28 cellular contexts compared by ENCODE assay signal in genomic region chr7:108045669-108046068, GRCh38. TPM values are rescaled to one million over a fixed set of nuclear protein-coding genes. Genes with fewer than 3 reads are reported as not detected.
DNase-seq lines count a peak whose midpoint lies in the region; ATAC-seq, FAIRE-seq and TF ChIP-seq lines count a peak whose summit lies in the region.
"Had no signal": no experiment of that assay in that cellular context is flagged by ENCODE, and none has a peak within 500 bp of the region (broad histone marks: within the 10 kb centered on the region; RNA-seq: fewer than 3 reads in every experiment).

No MANE protein-coding gene starts in this region.

- CTCF ChIA-PET in K562 (lab: Yijun Ruan, JAX; ENCODE audit: low intra/inter-chr PET ratio): no interaction called here

- H3K9me3 Mint-ChIP-seq in activated CD4-positive, alpha-beta T cell treated with anti-CD3 and anti-CD28 coated beads, Interleukin-2, amount 10 ng/mL, durations not matched to agents 24 days and 14 days: no peaks in the 10 kb centered on the region
- H3K9me3 Mint-ChIP-seq: activated naive CD4-positive, alpha-beta T cell treated with anti-CD3 and anti-CD28 coated beads for 36 hours; activated T-cell treated with anti-CD3 and anti-CD28 coated beads, Interleukin-2, amount 50 U/mL, for 72 hours; GM23338 had no signal

- no peaks in the 10 kb centered on the region for H3K4me1 ChIP-seq in K562 (replicated peaks in 1 of 2; ENCODE audit: control insufficient read depth in 2 of 2, insufficient read depth in 2 of 2, low read length in 2 of 2)
- no peaks in the 10 kb centered on the region for H3K4me1 ChIP-seq in left lung
- H3K4me1 ChIP-seq: foreskin keratinocyte, parathyroid adenoma, suprapubic skin, uterus had no signal

- no peak for TF ChIP-seq RAD21 in K562 (CRISPR knock-in tag; conservative IDR thresholded peaks at IDR 0.05 in 1 of 2, IDR thresholded peaks at IDR 0.05 in 1 of 2)
- no peak for TF ChIP-seq RAD21 in neural cell (conservative IDR thresholded peaks at IDR 0.05)

- BruUV-seq in K562 (replicated peaks; lab: Mats Ljungman, UMichigan): no TSS peak

- H3K79me2 ChIP-seq in K562 (ENCODE audit: control insufficient read depth, insufficient read depth, low read length): no peaks in the 10 kb centered on the region
- no peaks in the 10 kb centered on the region for H3K79me2 ChIP-seq in neural cell (replicated peaks; ENCODE audit: insufficient read depth, low read length)
- H3K79me2 ChIP-seq: parathyroid adenoma had no signal

- H2AFZ ChIP-seq in K562 (ENCODE audit: low read depth, low read length): 0 out of 2 replicates have a peak overlapping the region, but pooled peaks have one; percentile 7
- no peak overlapping the region for H2AFZ ChIP-seq in neural cell (ENCODE audit: low read depth, low read length)
- H2AFZ ChIP-seq: GM23338, parathyroid adenoma, PC-9 had no signal

- intact Hi-C loops in K562 (cut with micrococcal nuclease) (no loop called here), left lung (cut with DNase I) (no loop called here)
- intact Hi-C loops in activated CD4-positive, alpha-beta T cell treated with anti-CD3 and anti-CD28 coated beads, Interleukin-2, amount 10 ng/mL, durations not matched to agents 24 days and 14 days (cut with micrococcal nuclease): no loop called here

- H3K36me3 ChIP-seq in K562 (ENCODE audit: control insufficient read depth, insufficient read depth, low read length) (no peaks in the 10 kb centered on the region), neural cell (ENCODE audit: insufficient read depth, low read length) (no peaks in the 10 kb centered on the region), left lung (no peaks in the 10 kb centered on the region)
- H3K36me3 ChIP-seq: sigmoid colon, suprapubic skin, uterus had no signal

- H3K27ac ChIP-seq in K562 (ENCODE audit: extremely low read depth, low read depth, low read length): no peak overlapping the region
- peak overlapping the region; percentile 83 for H3K27ac ChIP-seq in neural cell (ENCODE audit: low read length)
- peak overlapping the region in 1 of 2 donors; percentile 23 for H3K27ac ChIP-seq in left lung
- H3K27ac ChIP-seq: foreskin keratinocyte, parathyroid adenoma, PC-9, suprapubic skin had no signal

- no peaks in the 10 kb centered on the region for H4K20me1 ChIP-seq in K562 (replicated peaks; ENCODE audit: control insufficient read depth, insufficient read depth, low read length)
- H4K20me1 ChIP-seq in neural cell (ENCODE audit: insufficient read depth): no peaks in the 10 kb centered on the region

- H3K27me3 ChIP-seq in K562 (ENCODE audit: control insufficient read depth in 2 of 2, insufficient read depth in 2 of 2, low read length in 2 of 2): no peaks in the 10 kb centered on the region
- H3K27me3 ChIP-seq in neural cell (ENCODE audit: insufficient read depth, low read depth, low read length): no peaks in the 10 kb centered on the region
- no peaks in the 10 kb centered on the region for H3K27me3 ChIP-seq in left lung
- H3K27me3 ChIP-seq: foreskin keratinocyte, sigmoid colon, suprapubic skin, uterus had no signal

- no peaks in the 10 kb centered on the region for H3K9me2 ChIP-seq in neural cell (ENCODE audit: insufficient read depth, low read length)

- TF ChIP-seq EP300 in K562 (IDR thresholded peaks at IDR 0.05; ENCODE audit: low read length) (no peak), neural cell (conservative IDR thresholded peaks at IDR 0.05; ENCODE audit: poor library complexity, severe bottlenecking) (no peak)

- H3K36me3 Mint-ChIP-seq in activated CD4-positive, alpha-beta T cell treated with anti-CD3 and anti-CD28 coated beads, Interleukin-2, amount 10 ng/mL, durations not matched to agents 24 days and 14 days (ENCODE audit: low read depth): no peaks in the 10 kb centered on the region

- H3K4me2 ChIP-seq in K562 (ENCODE audit: insufficient read depth, low read length) (no peak overlapping the region), neural cell (ENCODE audit: low read length) (no peak overlapping the region)
- H3K4me2 ChIP-seq: GM23338, PC-9 had no signal

- no peak for TF ChIP-seq CTCF in AG10803 (conservative IDR thresholded peaks at IDR 0.05; ENCODE audit: low read length)
- no peak for TF ChIP-seq CTCF in K562 (IDR thresholded peaks at IDR 0.05 in 2 of 3, conservative IDR thresholded peaks at IDR 0.05 in 1 of 3; ENCODE audit: insufficient read depth in 2 of 3, low read depth in 1 of 3, low read length in 3 of 3)
- no peak for TF ChIP-seq CTCF in neural cell (IDR thresholded peaks at IDR 0.05; ENCODE audit: poor library complexity, severe bottlenecking)
- TF ChIP-seq CTCF in left lung (IDR thresholded peaks at IDR 0.05): no peak

- no peak for TF ChIP-seq POLR2A in K562 (conservative IDR thresholded peaks at IDR 0.05)

- H3K27me3 Mint-ChIP-seq in activated CD4-positive, alpha-beta T cell treated with anti-CD3 and anti-CD28 coated beads, Interleukin-2, amount 10 ng/mL, durations not matched to agents 24 days and 14 days: peaks cover 21% of the 10 kb centered on the region

- no peaks in the 10 kb centered on the region for H3F3A ChIP-seq in neural cell (ENCODE audit: insufficient read depth, low read length, poor library complexity, severe bottlenecking)

- ATAC-seq in K562: no peak
- no peak for ATAC-seq in left lung
- no peak for ATAC-seq in GM19395 (IDR thresholded peaks at IDR 0.05; ENCODE audit: unreplicated experiment)
- ATAC-seq: activated T-cell treated with anti-CD3 and anti-CD28 coated beads, Interleukin-2, amount 50 U/mL, for 72 hours; foreskin keratinocyte; GM23338 had no signal

- no peaks in the 10 kb centered on the region for H3K9me1 ChIP-seq in K562 (ENCODE audit: control insufficient read depth, insufficient read depth, low read length)

- no peaks in the 10 kb centered on the region for H3K4me1 Mint-ChIP-seq in activated CD4-positive, alpha-beta T cell treated with anti-CD3 and anti-CD28 coated beads, Interleukin-2, amount 10 ng/mL, durations not matched to agents 24 days and 14 days
- H3K4me1 Mint-ChIP-seq: GM23338 had no signal

- H3K9ac ChIP-seq in K562 (ENCODE audit: insufficient read depth in 1 of 2, low read depth in 2 of 2, low read length in 2 of 2): no peak overlapping the region
- H3K9ac ChIP-seq in neural cell (ENCODE audit: low read length): peak overlapping the region; percentile 42
- H3K9ac ChIP-seq: parathyroid adenoma had no signal

- H3K27ac Mint-ChIP-seq in activated CD4-positive, alpha-beta T cell treated with anti-CD3 and anti-CD28 coated beads, Interleukin-2, amount 10 ng/mL, durations not matched to agents 24 days and 14 days: no peak overlapping the region
- H3K27ac Mint-ChIP-seq: activated naive CD4-positive, alpha-beta T cell treated with anti-CD3 and anti-CD28 coated beads for 36 hours; activated T-cell treated with anti-CD3 and anti-CD28 coated beads, Interleukin-2, amount 50 U/mL, for 72 hours; GM23338 had no signal

- H3K4me3 ChIP-seq in AG10803 (ENCODE audit: low read length) (no peak overlapping the region), K562 (no peak overlapping the region), neural cell (ENCODE audit: low read length) (peak overlapping the region; percentile 28), left lung (no peak overlapping the region)
- H3K4me3 ChIP-seq: GM23338, lung, PC-9, sigmoid colon, suprapubic skin, uterus had no signal

- no peak for FAIRE-seq in K562 (lab: Jason Lieb, UNC)
- FAIRE-seq: D721Med, islet of Langerhans had no signal

- WGBS in K562 (ENCODE audit: insufficient coverage, low coverage, missing lambda C conversion rate): 21% methylated on average over 1 of the region's 1 CpG

- in situ Hi-C loops in K562 (cut with MboI): no loop called here

- POLR2A ChIA-PET in K562 (lab: Yijun Ruan, JAX): no interaction called here

- peak; percentile 43 for DNase-seq in AG10803 (ENCODE audit: low read depth)
- DNase-seq in K562 (ENCODE audit: extremely low read depth in 1 of 4, low spot score in 3 of 4): no peak
- DNase-seq in fibroblast of peridontal ligament (ENCODE audit: extremely low read depth): peak; percentile 76
- DNase-seq in left lung: no peak
- no peak for DNase-seq in activated CD4-positive, alpha-beta T cell treated with anti-CD3 and anti-CD28 coated beads, Interleukin-2, amount 10 ng/mL, durations not matched to agents 24 days and 14 days
- DNase-seq in NCI-H1930 (lab: John Stamatoyannopoulos, UW): no peak
- DNase-seq: activated naive CD4-positive, alpha-beta T cell treated with anti-CD3 and anti-CD28 coated beads for 36 hours; activated T-cell treated with anti-CD3 and anti-CD28 coated beads, Interleukin-2, amount 50 U/mL, for 72 hours; anterior cingulate cortex; effector memory CD4-positive, alpha-beta T cell; foreskin keratinocyte; hypothalamus; NCI-H1417 treated with DMSO at 0.1 percent for 48 hours; NCI-H2107; NCI-H510A treated with DMSO at 0.1 percent for 48 hours; PC-9; SHP77 treated with DMSO at 0.1 percent for 48 hours; sigmoid colon; T-helper 1 cell; uterus had no signal

- no peaks in the 10 kb centered on the region for H3K9me3 ChIP-seq in K562 (replicated peaks; ENCODE audit: control insufficient read depth, insufficient read depth, low read depth, low read length)
- H3K9me3 ChIP-seq in neural cell (ENCODE audit: low read length): no peaks in the 10 kb centered on the region
- H3K9me3 ChIP-seq in left lung: no peaks in the 10 kb centered on the region
- H3K9me3 ChIP-seq: sigmoid colon, suprapubic skin, uterus had no signal

- no peak overlapping the region for H3K4me3 Mint-ChIP-seq in activated CD4-positive, alpha-beta T cell treated with anti-CD3 and anti-CD28 coated beads, Interleukin-2, amount 10 ng/mL, durations not matched to agents 24 days and 14 days
- H3K4me3 Mint-ChIP-seq: activated naive CD4-positive, alpha-beta T cell treated with anti-CD3 and anti-CD28 coated beads for 36 hours; activated T-cell treated with anti-CD3 and anti-CD28 coated beads, Interleukin-2, amount 50 U/mL, for 72 hours; GM23338 had no signal

RNA-seq across cellular contexts. Expression of gene LAMB1, which starts 42.7 kb away (rescaled TPM):
- 65.8 and 106 TPM in 2 replicates for total RNA-seq in K562 (2011; cell fraction: chromatin; rRNA removed; ENCODE audit: low replicate concordance)
- 51.9 and 59.0 TPM in 2 replicates for total RNA-seq in K562 (2011; cell fraction: nucleolus; rRNA removed)
- 55.5 and 61.5 TPM in 2 replicates for total RNA-seq in K562 (2011; cell fraction: nucleoplasm; rRNA removed)
- total RNA-seq in K562 (2014; rRNA removed) (10.2 and 10.5 TPM in 2 replicates), K562 (2014; rRNA removed; fragmentation: Illumina TruSeq; extraction: Trizol) (9.8 and 14.5 TPM in 2 replicates), K562 (2015; rRNA removed; fragmentation: Illumina TruSeq; extraction: Trizol) (17.7 and 18.1 TPM in 2 replicates), K562 (2021) (16.6 and 17.3 TPM in 2 replicates), left lung (100 to 1,000 TPM; 175 to 187 TPM)
- polyA plus RNA-seq in K562 (2011; rRNA removed) (12.3 and 21.6 TPM in 2 replicates), K562 (2014; fragmentation: Illumina TruSeq; extraction: Trizol) (13.7 and 14.3 TPM in 2 replicates), K562 (2014; fragmentation: Nextera tagmentation; extraction: Ambion mirVana) (10 to 100 TPM in 1 of 2 experiments, 1 to 10 TPM in 1; 6.0 to 11.7 TPM), K562 (2014; rRNA removed) (9.8 and 16.1 TPM in 2 replicates), neural cell (2.5 and 7.6 TPM in 2 replicates)
- polyA plus RNA-seq in K562 (2011; cell fraction: cytosol; rRNA removed): 12.5 and 21.5 TPM in 2 replicates
- 58.9 and 88.5 TPM in 2 replicates for polyA plus RNA-seq in K562 (2011; cell fraction: nucleus; rRNA removed)
- 15.6 and 25.8 TPM in 2 replicates for polyA plus RNA-seq in K562 (2012)
- 30.3 and 34.1 TPM in 2 replicates for polyA minus RNA-seq in K562 (2011; rRNA and poly(A)+ RNA removed)
- polyA minus RNA-seq in K562 (2011; cell fraction: cytosol; rRNA and poly(A)+ RNA removed): 18.7 and 26.3 TPM in 2 replicates
- 29.2 and 49.0 TPM in 2 replicates for polyA minus RNA-seq in K562 (2011; cell fraction: nucleus; rRNA and poly(A)+ RNA removed)
- polyA minus RNA-seq in neural cell: 4.1 and 5.8 TPM in 2 replicates
- 0.12 TPM in 1 of 2 replicates, not detected in the other for total RNA-seq in activated CD4-positive, alpha-beta T cell treated with anti-CD3 and anti-CD28 coated beads, Interleukin-2, amount 10 ng/mL, durations not matched to agents 24 days and 14 days

Comparison
In these comparisons a context has a peak if more than half of its experiments do, and no peak if none do; other contexts are left out.
1. DNase-seq: peak in AG10803 (single experiment) and fibroblast of peridontal ligament (single experiment); none in K562 (0 of 4), left lung (0 of 2), activated CD4-positive, alpha-beta T cell treated with anti-CD3 and anti-CD28 coated beads, Interleukin-2, amount 10 ng/mL, durations not matched to agents 24 days and 14 days (single experiment) and NCI-H1930 (0 of 2).